ENCODE assay signal across 9 cellular contexts in genomic region chrX:80335062-80335830, GRCh38.
DNase-seq lines count a peak whose midpoint lies in the region; ATAC-seq, FAIRE-seq and TF ChIP-seq lines count a peak whose summit lies in the region.
"Had no signal": no experiment of that assay in that cellular context is flagged by ENCODE, and none has a peak within 500 bp of the region (broad histone marks: within the 10 kb centered on the region; RNA-seq: fewer than 3 reads in every experiment).

No MANE protein-coding gene starts in this region.

- H3K4me3 ChIP-seq in GM23338 (peak overlapping the region; percentile 61), PC-9 (peak overlapping the region; percentile 46; the same call in 1 of the 2 replicates), heart left ventricle (peak overlapping the region in 6 of 12 donors; percentile 25 to 55 (median 38)), skeletal muscle cell (ENCODE audit: low read depth, low read length) (peak overlapping the region; percentile 15)

- no peaks in the 10 kb centered on the region for H3K4me1 ChIP-seq in GM23338 (ENCODE audit: insufficient read depth)
- no peaks in the 10 kb centered on the region for H3K4me1 ChIP-seq in PC-9 (replicated peaks; ENCODE audit: insufficient read depth)
- H3K4me1 ChIP-seq in heart left ventricle: no peaks in the 10 kb centered on the region

- no peak overlapping the region for H3K27ac ChIP-seq in GM23338 (ENCODE audit: low read depth)
- H3K27ac ChIP-seq in PC-9: no peak overlapping the region
- H3K27ac ChIP-seq in heart left ventricle: no peak overlapping the region

- WGBS in heart left ventricle, 4 donors: 30 to 60% (median 44%) methylated on average over 27 to 38 of the region's 38 CpGs

- H3K9me3 ChIP-seq in PC-9 (ENCODE audit: insufficient read depth, low read depth) (no peaks in the 10 kb centered on the region), heart left ventricle (no peaks in the 10 kb centered on the region)

- CTCF ChIA-PET in PC-9 (lab: Charles Lee): no interaction called here

- H4K20me1 ChIP-seq in GM23338 (replicated peaks; ENCODE audit: insufficient read depth) (no peaks in the 10 kb centered on the region), PC-9 (ENCODE audit: insufficient read depth) (no peaks in the 10 kb centered on the region)

- peaks cover 2% of the 10 kb centered on the region for H3K27me3 Mint-ChIP-seq in GM23338 (ENCODE audit: insufficient read depth, low read depth, poor library complexity)

- no TSS peak for BruUV-seq in PC-9 (replicated peaks; lab: Mats Ljungman, UMichigan)

- H3K4me3 Mint-ChIP-seq in GM23338: peak overlapping the region; percentile 87

- peak overlapping the region; percentile 72 for H3K27ac Mint-ChIP-seq in GM23338

- H3K79me2 ChIP-seq in GM23338 (replicated peaks; ENCODE audit: insufficient read depth) (no peaks in the 10 kb centered on the region), PC-9 (ENCODE audit: low read depth) (no peaks in the 10 kb centered on the region)

- H3K4me1 Mint-ChIP-seq in GM23338: peaks cover 8% of the 10 kb centered on the region; the same call in 2 of the 3 replicates

- no peaks in the 10 kb centered on the region for H3K9me3 Mint-ChIP-seq in GM23338

- DNase-seq in GM23338 (ENCODE audit: low spot score): peak; percentile 85
- peak in 1 of 2 experiments; percentile 4 for DNase-seq in PC-9
- DNase-seq in heart left ventricle: peak in 4 of 5 donors; percentile 7 to 54 (median 32)
- no peak for DNase-seq in skeletal muscle cell (ENCODE audit: low read depth)
- no peak for DNase-seq in frontal cortex (ENCODE audit: low spot score in 2 of 2)
- no peak for DNase-seq in epidermal melanocyte (ENCODE audit: insufficient read length, low spot score)
- DNase-seq: occipital lobe had no signal

- H3F3A ChIP-seq in GM23338 (replicated peaks; ENCODE audit: low read depth) (no peaks in the 10 kb centered on the region), PC-9 (ENCODE audit: insufficient read depth, low read depth) (no peaks in the 10 kb centered on the region)

- H2AFZ ChIP-seq in GM23338 (peak overlapping the region; percentile 83), PC-9 (peak overlapping the region; percentile 66; the same call in 1 of the 2 replicates)

- TF ChIP-seq POLR2A in heart left ventricle (IDR thresholded peaks at IDR 0.05): no peak

- ATAC-seq in GM23338 (peak; percentile 96), heart left ventricle (peak in 3 of 4 donors; percentile 37 to 55 (median 48)), HG03196 (IDR thresholded peaks at IDR 0.05; ENCODE audit: unreplicated experiment) (no peak), HG03095 (IDR thresholded peaks at IDR 0.05; ENCODE audit: unreplicated experiment) (no peak)

- H3K27me3 ChIP-seq in GM23338 (ENCODE audit: insufficient read depth): no peaks in the 10 kb centered on the region
- H3K27me3 ChIP-seq in PC-9 (ENCODE audit: insufficient read depth, low read depth): no peaks in the 10 kb centered on the region
- no peaks in the 10 kb centered on the region for H3K27me3 ChIP-seq in heart left ventricle

- FAIRE-seq in frontal cortex (lab: Jason Lieb, UNC): no peak

- H3K36me3 ChIP-seq in GM23338 (ENCODE audit: insufficient read depth) (no peaks in the 10 kb centered on the region), PC-9 (ENCODE audit: low read depth) (no peaks in the 10 kb centered on the region), heart left ventricle (no peaks in the 10 kb centered on the region)

- H3K9me2 ChIP-seq in GM23338 (ENCODE audit: insufficient read depth) (no peaks in the 10 kb centered on the region), PC-9 (ENCODE audit: insufficient read depth) (no peaks in the 10 kb centered on the region)

- POLR2A ChIA-PET in PC-9 (lab: Charles Lee; ENCODE audit: unreplicated experiment): no interaction called here

- peak overlapping the region; percentile 76 for H3K4me2 ChIP-seq in GM23338
- peak overlapping the region; percentile 60 for H3K4me2 ChIP-seq in PC-9

- H3K36me3 Mint-ChIP-seq in GM23338 (ENCODE audit: low read depth): no peaks in the 10 kb centered on the region

- peak; percentile 19 to 41; a peak in 3 of 4 replicates for TF ChIP-seq CTCF in GM23338 (conservative IDR thresholded peaks at IDR 0.05; ENCODE audit: low read depth in 2 of 2)
- no peak for TF ChIP-seq CTCF in PC-9 (conservative IDR thresholded peaks at IDR 0.05)
- no peak for TF ChIP-seq CTCF in heart left ventricle (IDR thresholded peaks at IDR 0.05)

- intact Hi-C loops in PC-9 (cut with micrococcal nuclease; ENCODE audit: unreplicated experiment): no loop called here
- intact Hi-C loops in heart left ventricle (cut with DNase I): no loop called here

TF ChIP-seq in GM23338, 12 proteins besides CTCF, POLR2A, EP300 and RAD21:
- TF ChIP-seq POLR2AphosphoS5 (IDR thresholded peaks at IDR 0.05; ENCODE audit: low read depth) (peak; percentile 54), ZNF462 (CRISPR knock-in tag; IDR thresholded peaks at IDR 0.05) (no peak), EZH2 (IDR thresholded peaks at IDR 0.05; ENCODE audit: low read depth, unreplicated experiment) (no peak)

Comparison
In these comparisons a context has a peak if more than half of its experiments do, and no peak if none do; other contexts are left out.
1. ATAC-seq: peak in GM23338 (single experiment) and heart left ventricle (3 of 4); none in HG03196 (single experiment) and HG03095 (single experiment).
2. DNase-seq: peak in GM23338 (single experiment) and heart left ventricle (4 of 5); none in skeletal muscle cell (single experiment), frontal cortex (0 of 2) and epidermal melanocyte (single experiment).
3. CTCF ChIP-seq: peak in GM23338 (2 of 2); none in PC-9 (single experiment) and heart left ventricle (0 of 12).